ENCODE assay signal across 9 cellular contexts in the genomic region with DNA sequence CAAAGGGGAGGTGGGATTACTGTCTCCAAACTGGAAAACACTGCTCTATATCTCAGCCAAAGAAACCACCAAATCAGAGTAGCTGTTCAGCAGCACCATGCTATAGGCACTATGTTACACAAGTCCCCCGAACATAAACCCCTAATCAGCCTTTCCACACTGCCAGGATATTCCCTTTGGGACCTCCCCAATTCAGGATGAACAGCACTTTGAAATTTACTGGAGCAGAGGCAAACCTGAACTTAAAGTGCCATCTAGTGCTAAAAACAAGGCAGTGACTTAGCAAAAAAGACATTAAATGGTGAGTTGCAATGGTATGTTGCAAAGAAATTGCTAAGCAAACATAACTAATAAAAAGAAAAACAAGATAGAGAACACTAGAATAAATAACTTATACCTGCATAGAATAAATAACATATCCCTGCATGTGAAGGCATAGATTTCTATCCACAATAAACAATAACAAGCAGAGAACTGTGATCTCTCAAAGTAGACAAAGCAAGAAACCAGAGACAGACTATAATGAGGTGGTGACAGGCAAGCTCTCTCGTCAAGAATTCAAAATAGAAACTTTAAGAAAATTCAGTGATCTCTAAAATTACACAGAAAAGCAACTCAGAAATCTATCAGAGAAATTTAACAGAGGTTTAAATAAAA.
DNase-seq lines count a peak whose midpoint lies in the region; FAIRE-seq and TF ChIP-seq lines count a peak whose summit lies in the region.
"Had no signal": no experiment of that assay in that cellular context is flagged by ENCODE, and none has a peak within 500 bp of the region (broad histone marks: within the 10 kb centered on the region; RNA-seq: fewer than 3 reads in every experiment).

No MANE protein-coding gene starts in this region.

- H3K36me3 ChIP-seq in neural progenitor cell, result no peaks in the 10 kb centered on the region
- H3K36me3 ChIP-seq: BLaER1 had no signal

- no peaks in the 10 kb centered on the region for H4K20me1 ChIP-seq in neural progenitor cell (ENCODE audit: low read depth)
- H4K20me1 ChIP-seq: BLaER1 had no signal

- POLR2A ChIA-PET in MCF 10A (lab: Yijun Ruan, JAX), result no interaction called here

- peak overlapping the region; percentile 20 for H2AFZ ChIP-seq in neural progenitor cell (replicated peaks)

- H3K4me1 Mint-ChIP-seq in MCF 10A (ENCODE audit: insufficient read depth, unreplicated experiment), result no peaks in the 10 kb centered on the region
- peaks cover 2% of the 10 kb centered on the region for H3K4me1 Mint-ChIP-seq in neural progenitor cell
- H3K4me1 Mint-ChIP-seq in immature natural killer cell, result no peaks in the 10 kb centered on the region

- intact Hi-C loops in MCF 10A (cut with micrococcal nuclease), result loop anchor here (1.0 to 10.0 kb wide), 6 partner anchors 255 to 1969 kb away; no protein-coding TSS in a partner anchor

- no TSS peak for BruUV-seq in MCF 10A (replicated peaks; lab: Mats Ljungman, UMichigan)

- H3K27ac Mint-ChIP-seq in MCF 10A (ENCODE audit: low read depth, unreplicated experiment), result no peak overlapping the region
- H3K27ac Mint-ChIP-seq in neural progenitor cell, result no peak overlapping the region
- no peak overlapping the region for H3K27ac Mint-ChIP-seq in immature natural killer cell

- H3K4me3 Mint-ChIP-seq in MCF 10A (ENCODE audit: unreplicated experiment) (no peak overlapping the region), neural progenitor cell (no peak overlapping the region), immature natural killer cell (no peak overlapping the region)

- no peaks in the 10 kb centered on the region for H3F3A ChIP-seq in neural progenitor cell (ENCODE audit: low read depth)

- no peak overlapping the region for H3K27ac ChIP-seq in neural progenitor cell
- H3K27ac ChIP-seq: BLaER1 had no signal

- TF ChIP-seq CTCF in MCF 10A (IDR thresholded peaks at IDR 0.05; ENCODE audit: unreplicated experiment) (peak; percentile 72), neural progenitor cell (IDR thresholded peaks at IDR 0.05) (peak; percentile 80)

- no peak overlapping the region for H3K4me2 ChIP-seq in neural progenitor cell
- H3K4me2 ChIP-seq: BLaER1 had no signal

- H3K27me3 Mint-ChIP-seq in MCF 10A (ENCODE audit: insufficient read depth, unreplicated experiment) (peaks cover 48% of the 10 kb centered on the region), neural progenitor cell (ENCODE audit: insufficient read depth, low read depth) (no peaks in the 10 kb centered on the region), immature natural killer cell (ENCODE audit: low read depth in 3 of 3) (no peaks in the 10 kb centered on the region)

- no peak overlapping the region for H3K9ac ChIP-seq in neural progenitor cell
- H3K9ac ChIP-seq: BLaER1 had no signal

- no peaks in the 10 kb centered on the region for H3K79me2 ChIP-seq in neural progenitor cell (ENCODE audit: low read depth)

- DNase-seq in SHP77 (lab: John Stamatoyannopoulos, UW) (peak; percentile 20 to 26), SHP77 treated with DMSO at 0.1 percent for 48 hours (lab: John Stamatoyannopoulos, UW) (no peak), NCI-H2171 (lab: John Stamatoyannopoulos, UW) (peak; percentile 60), MCF 10A (ENCODE audit: unreplicated experiment) (peak; percentile 53), neural progenitor cell (ENCODE audit: low spot score) (peak; percentile 65), immature natural killer cell (no peak), GM12892 (ENCODE audit: insufficient read length) (no peak)
- no peak for DNase-seq in activated CD4-positive, alpha-beta T cell treated with anti-CD3 and anti-CD28 coated beads for 4 hours

- CTCF ChIA-PET in MCF 10A (lab: Yijun Ruan, JAX), result interaction anchor here (0.6 to 2.0 kb wide), 22 partner anchors 9 to 1996 kb away, joined by 3 to 9 read pairs (median 3); no protein-coding TSS in a partner anchor

- H3K4me3 ChIP-seq in neural progenitor cell, result no peak overlapping the region
- H3K4me3 ChIP-seq: BLaER1 had no signal

- H3K36me3 Mint-ChIP-seq in MCF 10A (ENCODE audit: insufficient read depth, unreplicated experiment) (no peaks in the 10 kb centered on the region), neural progenitor cell (no peaks in the 10 kb centered on the region), immature natural killer cell (no peaks in the 10 kb centered on the region)

- no peak for TF ChIP-seq POLR2A in GM12892 (IDR thresholded peaks at IDR 0.05; ENCODE audit: low read depth, low read length)

- no peaks in the 10 kb centered on the region for H3K27me3 ChIP-seq in neural progenitor cell
- H3K27me3 ChIP-seq: BLaER1 had no signal

- no peaks in the 10 kb centered on the region for H3K9me3 ChIP-seq in neural progenitor cell (ENCODE audit: low read depth)
- H3K9me3 ChIP-seq: BLaER1 had no signal

- no peaks in the 10 kb centered on the region for H3K9me3 Mint-ChIP-seq in MCF 10A (ENCODE audit: unreplicated experiment)
- no peaks in the 10 kb centered on the region for H3K9me3 Mint-ChIP-seq in neural progenitor cell
- peaks cover 0 to 26% (median 5%) of the 10 kb centered on the region in 6 donors for H3K9me3 Mint-ChIP-seq in immature natural killer cell

- H3K4me1 ChIP-seq in neural progenitor cell, result no peaks in the 10 kb centered on the region
- H3K4me1 ChIP-seq: BLaER1 had no signal

- FAIRE-seq in GM12892 (lab: Jason Lieb, UNC), result no peak

Comparison
In these comparisons a context has a peak if more than half of its experiments do, and no peak if none do; other contexts are left out.
1. DNase-seq: peak in SHP77 (2 of 2), NCI-H2171 (single experiment), MCF 10A (single experiment) and neural progenitor cell (single experiment); none in SHP77 treated with DMSO at 0.1 percent for 48 hours (single experiment), immature natural killer cell (0 of 3), activated CD4-positive, alpha-beta T cell treated with anti-CD3 and anti-CD28 coated beads for 4 hours (0 of 2) and GM12892 (single experiment).